24 cellular contexts compared by ENCODE assay signal in genomic region chr6:104633125-104633524, GRCh38.
DNase-seq lines count a peak whose midpoint lies in the region; ATAC-seq and TF ChIP-seq lines count a peak whose summit lies in the region.
"Had no signal": no experiment of that assay in that cellular context is flagged by ENCODE, and none has a peak within 500 bp of the region (broad histone marks: within the 10 kb centered on the region; RNA-seq: fewer than 3 reads in every experiment).

No MANE protein-coding gene starts in this region.

- TF ChIP-seq CTCF in fibroblast of mammary gland (conservative IDR thresholded peaks at IDR 0.05; ENCODE audit: control insufficient read depth, insufficient read depth, low read depth, low read length) (no peak), retinal pigment epithelial cell (conservative IDR thresholded peaks at IDR 0.05; ENCODE audit: low read depth, low read length) (no peak), glutamatergic neuron (IDR thresholded peaks at IDR 0.05; ENCODE audit: partially characterized antibody, unreplicated experiment) (no peak)

- ATAC-seq in SK-N-SH treated with all-trans-retinoic acid at 6 μM for 48 hours (peak; percentile 62; the same call in 2 of the 3 replicates), HG02588 (IDR thresholded peaks at IDR 0.05; ENCODE audit: unreplicated experiment) (no peak), GM19035 (IDR thresholded peaks at IDR 0.05; ENCODE audit: unreplicated experiment) (no peak)
- ATAC-seq: left cardiac atrium; natural killer cell; stimulated activated naive B cell treated with anti-CD40 and anti-IgM and Interleukin-4, amounts not matched to agents 10 μg/mL and 1 μg/mL and 100 μg/mL, for 72 hours had no signal

- H3K27me3 Mint-ChIP-seq in glutamatergic neuron (ENCODE audit: unreplicated experiment): no peaks in the 10 kb centered on the region
- H3K27me3 Mint-ChIP-seq: activated B cell treated with CpG ODN at 0.5 μM for 24 hours; stimulated activated naive B cell treated with anti-CD40 and anti-IgM and Interleukin-4, amounts not matched to agents 10 μg/mL and 1 μg/mL and 100 μg/mL, for 72 hours had no signal

- H3K9me3 Mint-ChIP-seq in glutamatergic neuron (ENCODE audit: unreplicated experiment): no peaks in the 10 kb centered on the region
- H3K9me3 Mint-ChIP-seq: activated B cell treated with CpG ODN at 0.5 μM for 24 hours had no signal

- no peaks in the 10 kb centered on the region for H3K4me1 Mint-ChIP-seq in glutamatergic neuron (ENCODE audit: low read depth, unreplicated experiment)
- H3K4me1 Mint-ChIP-seq: activated B cell treated with CpG ODN at 0.5 μM for 24 hours, natural killer cell had no signal

- no peaks in the 10 kb centered on the region for H3K36me3 Mint-ChIP-seq in glutamatergic neuron (ENCODE audit: unreplicated experiment)
- H3K36me3 Mint-ChIP-seq: activated naive CD8-positive, alpha-beta T cell; natural killer cell; stimulated activated naive B cell treated with anti-CD40 and anti-IgM and Interleukin-4, amounts not matched to agents 10 μg/mL and 1 μg/mL and 100 μg/mL, for 72 hours had no signal

- H3K27ac Mint-ChIP-seq in glutamatergic neuron (ENCODE audit: unreplicated experiment): no peak overlapping the region
- H3K27ac Mint-ChIP-seq: activated B cell treated with CpG ODN at 0.5 μM for 24 hours; activated naive CD8-positive, alpha-beta T cell; natural killer cell; stimulated activated naive B cell treated with anti-CD40 and anti-IgM and Interleukin-4, amounts not matched to agents 10 μg/mL and 1 μg/mL and 100 μg/mL, for 72 hours had no signal

- DNase-seq in ELR (ENCODE audit: low read depth) (peak; percentile 81), fibroblast of mammary gland (ENCODE audit: low read depth) (peak; percentile 22), retinal pigment epithelial cell (ENCODE audit: low read depth) (peak; percentile 62), globus pallidus (ENCODE audit: low spot score) (no peak), glutamatergic neuron (no peak)
- DNase-seq: activated B cell treated with CpG ODN at 0.5 μM for 24 hours; activated CD4-positive, alpha-beta T cell treated with anti-CD3 and anti-CD28 coated beads, Interleukin-2, amount 50 U/mL, for 48 hours; head of caudate nucleus; left cardiac atrium; natural killer cell; NCI-H2081 treated with DMSO at 0.1 percent for 48 hours; NCI-H446 treated with DMSO at 0.1 percent for 48 hours; Right ventricle myocardium superior; stimulated activated CD4-positive, alpha-beta T cell treated with anti-CD3 and anti-CD28 coated beads, Interleukin-12 subunit alpha, Interleukin-12 subunit beta, amount 100 ng/mL, for 4 hours; stimulated activated CD4-positive, alpha-beta T cell treated with anti-CD3 and anti-CD28 coated beads, Interleukin-4, amount 100 ng/mL, for 24 hours; stimulated activated naive B cell treated with anti-CD40 and anti-IgM and Interleukin-4, amounts not matched to agents 10 μg/mL and 1 μg/mL and 100 μg/mL, for 72 hours; T-helper 9 cell had no signal

- H3K4me3 Mint-ChIP-seq in glutamatergic neuron (ENCODE audit: unreplicated experiment): no peak overlapping the region
- H3K4me3 Mint-ChIP-seq: activated B cell treated with CpG ODN at 0.5 μM for 24 hours; activated naive CD8-positive, alpha-beta T cell; natural killer cell; stimulated activated naive B cell treated with anti-CD40 and anti-IgM and Interleukin-4, amounts not matched to agents 10 μg/mL and 1 μg/mL and 100 μg/mL, for 72 hours had no signal

- H3K4me3 ChIP-seq in fibroblast of mammary gland (ENCODE audit: control insufficient read depth, low read depth, low read length) (no peak overlapping the region), retinal pigment epithelial cell (ENCODE audit: low read length) (no peak overlapping the region)
- H3K4me3 ChIP-seq: right atrium auricular region, thoracic aorta, vagina had no signal

TF ChIP-seq in SK-N-SH treated with all-trans-retinoic acid at 6 μM for 48 hours, 23 proteins besides CTCF, POLR2A, EP300 and RAD21:
- TF ChIP-seq ZFP3 (CRISPR knock-in tag; IDR thresholded peaks at IDR 0.05) (no peak), ZFP30 (CRISPR knock-in tag; IDR thresholded peaks at IDR 0.05) (no peak), CSDC2 (CRISPR knock-in tag; IDR thresholded peaks at IDR 0.05) (no peak), CREB5 (CRISPR knock-in tag; IDR thresholded peaks at IDR 0.05; ENCODE audit: low read depth) (no peak), ZNF565 (CRISPR knock-in tag; conservative IDR thresholded peaks at IDR 0.05; ENCODE audit: low read depth) (no peak), ESRRG (CRISPR knock-in tag; IDR thresholded peaks at IDR 0.05) (no peak), PATZ1 (CRISPR knock-in tag; IDR thresholded peaks at IDR 0.05; ENCODE audit: borderline replicate concordance) (no peak), BACH2 (CRISPR knock-in tag; IDR thresholded peaks at IDR 0.05; ENCODE audit: borderline replicate concordance) (no peak), SNAI2 (CRISPR knock-in tag; IDR thresholded peaks at IDR 0.05) (no peak), PPARA (CRISPR knock-in tag; IDR thresholded peaks at IDR 0.05; ENCODE audit: borderline replicate concordance) (no peak), ZNF8 (CRISPR knock-in tag; IDR thresholded peaks at IDR 0.05) (no peak)

Comparison
In these comparisons a context has a peak if more than half of its experiments do, and no peak if none do; other contexts are left out.
1. DNase-seq: peak in ELR (single experiment), fibroblast of mammary gland (single experiment) and retinal pigment epithelial cell (single experiment); none in globus pallidus (single experiment) and glutamatergic neuron (single experiment).